ENCODE assay signal across 8 cellular contexts in genomic region chr17:38546396-38546795, GRCh38. TPM values are rescaled to one million over a fixed set of nuclear protein-coding genes. Genes with fewer than 3 reads are reported as not detected.
"Had no signal": no experiment of that assay in that cellular context is flagged by ENCODE, and none has a peak within 500 bp of the region (broad histone marks: within the 10 kb centered on the region; RNA-seq: fewer than 3 reads in every experiment).

No MANE protein-coding gene starts in this region.

- H3K36me3 ChIP-seq: HAP-1 had no signal

- H3K27ac ChIP-seq: GM23248, HL-60 had no signal

- H3K4me3 ChIP-seq: GM23248, HAP-1, K562 had no signal

- H3K4me1 ChIP-seq: HAP-1 had no signal

- H3K27ac Mint-ChIP-seq: HFFc6 had no signal

- DNase-seq: GM23248, GOT3, HFFc6, IMR-90, KG1 had no signal

- H3K9me3 Mint-ChIP-seq: HFFc6 had no signal

- H3K9ac ChIP-seq: GM23248 had no signal

- H3K9me3 ChIP-seq: HAP-1 had no signal

- H3K4me3 Mint-ChIP-seq: HFFc6 had no signal

- H2AFZ ChIP-seq: GM23248 had no signal

RNA-seq across cellular contexts. Expression of gene SRCIN1, which starts 59.4 kb away (rescaled TPM):
- total RNA-seq: GM23248, HFFc6, IMR-90 had no signal
- polyA plus RNA-seq: GM23248, IMR-90 had no signal
